Comparison of ENCODE assay signal across 31 cellular contexts in genomic region chr14:104633276-104633861, GRCh38. TPM values are rescaled to one million over a fixed set of nuclear protein-coding genes. Genes with fewer than 3 reads are reported as not detected.
A peak's percentile ranks its signal among the peaks of the same experiment; 100 is the strongest.
DNase-seq lines count a peak whose midpoint lies in the region; ATAC-seq and TF ChIP-seq lines count a peak whose summit lies in the region.
"Had no signal": no experiment of that assay in that cellular context is flagged by ENCODE, and none has a peak within 500 bp of the region (broad histone marks: within the 10 kb centered on the region; RNA-seq: fewer than 3 reads in every experiment).

No MANE protein-coding gene starts in this region.

- H2AFZ ChIP-seq in SK-N-SH (ENCODE audit: low read depth): no peak overlapping the region
- H2AFZ ChIP-seq: GM23248, PC-9 had no signal

- no peak overlapping the region for H3K4me3 ChIP-seq in SK-N-SH (ENCODE audit: low read depth in 2 of 2, low read length in 1 of 2)
- peak overlapping the region in 1 of 59 donors; percentile 12 for H3K4me3 ChIP-seq in dorsolateral prefrontal cortex
- no peak overlapping the region for H3K4me3 ChIP-seq in CD8-positive, alpha-beta memory T cell (ENCODE audit: low read length)
- H3K4me3 ChIP-seq: cardiac muscle cell, GM23248, PC-9, tibial artery had no signal

- TF ChIP-seq CTCF in SK-N-SH (IDR thresholded peaks at IDR 0.05) (no peak), dorsolateral prefrontal cortex (IDR thresholded peaks at IDR 0.05 in 54 of 56, conservative IDR thresholded peaks at IDR 0.05 in 2 of 56; ENCODE audit: low read depth in 1 of 56, partially characterized antibody in 56 of 56) (peak in 18 of 56 donors; percentile 8 to 53 (median 22))

- H3K36me3 Mint-ChIP-seq in CD8-positive, alpha-beta memory T cell: no peaks in the 10 kb centered on the region

- H3K27me3 ChIP-seq in SK-N-SH (ENCODE audit: insufficient read depth): no peaks in the 10 kb centered on the region
- H3K27me3 ChIP-seq in dorsolateral prefrontal cortex: no peaks in the 10 kb centered on the region
- no peaks in the 10 kb centered on the region for H3K27me3 ChIP-seq in CD8-positive, alpha-beta memory T cell (ENCODE audit: insufficient read depth, low read length, poor library complexity, severe bottlenecking)
- H3K27me3 ChIP-seq: cardiac muscle cell had no signal

- H3K9me2 ChIP-seq in SK-N-SH: no peaks in the 10 kb centered on the region

- no peaks in the 10 kb centered on the region for H3F3A ChIP-seq in SK-N-SH (replicated peaks; ENCODE audit: insufficient read depth)

- peak overlapping the region in 1 of 2 experiments; percentile 14; a peak in 1 of 4 replicates for H3K27ac ChIP-seq in SK-N-SH (ENCODE audit: low read depth in 2 of 2, low read length in 1 of 2)
- peak overlapping the region; percentile 40 to 98 (median 92) for H3K27ac ChIP-seq in dorsolateral prefrontal cortex
- H3K27ac ChIP-seq in CD8-positive, alpha-beta memory T cell (ENCODE audit: low read depth, low read length): no peak overlapping the region
- H3K27ac ChIP-seq: 22Rv1, cardiac muscle cell, GM23248, PC-9, tibial artery had no signal

- H3K9me3 Mint-ChIP-seq in CD8-positive, alpha-beta memory T cell: peaks cover 5 to 11% (median 8%) of the 10 kb centered on the region in 5 donors

- intact Hi-C loops in dorsolateral prefrontal cortex (cut with DNase I): loop anchor here (5.0 to 10.0 kb wide), 3 partner anchors 279 to 559 kb away; partner anchors contain the start of gene KIF26A (in 1 of the 2)

- TF ChIP-seq EP300 in SK-N-SH (IDR thresholded peaks at IDR 0.05; ENCODE audit: borderline replicate concordance in 1 of 2, low read depth in 1 of 2, low read length in 1 of 2): no peak

- DNase-seq in SK-N-SH: peak; percentile 23
- peak in 8 of 10 donors; percentile 44 to 80 (median 70) for DNase-seq in dorsolateral prefrontal cortex
- peak in 41 of 56 donors; percentile 22 to 84 (median 57) for DNase-seq in nucleus accumbens (lab: John Stamatoyannopoulos, UW)
- DNase-seq in NCI-H1417 (lab: John Stamatoyannopoulos, UW): no peak
- no peak for DNase-seq in CD8-positive, alpha-beta memory T cell
- DNase-seq in stimulated activated CD4-positive, alpha-beta T cell treated with anti-CD3 and anti-CD28 coated beads, Interleukin-4, amount 100 ng/mL, for 4 hours: no peak
- DNase-seq: activated CD8-positive, alpha-beta T cell treated with anti-CD3 and anti-CD28 coated beads for 36 hours; activated naive CD4-positive, alpha-beta T cell treated with Interleukin-2 at 50 U/mL for 16 hours; activated T-cell treated with anti-CD3 and anti-CD28 coated beads, Interleukin-2, amount 50 U/mL, for 1 hour; amniotic stem cell; dermis blood vessel endothelial cell; DMS53; GDM1; glutamatergic neuron; GM23248; IMR-90; NCI-H1105; NCI-H2081 treated with DMSO at 0.1 percent for 48 hours; PC-9; right cardiac atrium; Right ventricle myocardium superior; stimulated activated naive CD8-positive, alpha-beta T cell treated with anti-CD3 and anti-CD28 coated beads, Interleukin-15, Interleukin-2, amounts not matched to agents 100 U/mL and 50 U/mL, for 24 hours had no signal

- TF ChIP-seq RAD21 in SK-N-SH (IDR thresholded peaks at IDR 0.05; ENCODE audit: low read length): no peak

- H3K27me3 Mint-ChIP-seq in CD8-positive, alpha-beta memory T cell: peaks cover 5 to 13% of the 10 kb centered on the region in 2 donors
- H3K27me3 Mint-ChIP-seq: activated CD8-positive, alpha-beta T cell treated with anti-CD3 and anti-CD28 coated beads for 36 hours had no signal

- no peak overlapping the region for H3K4me2 ChIP-seq in SK-N-SH
- H3K4me2 ChIP-seq: PC-9 had no signal

- H3K4me1 Mint-ChIP-seq in CD8-positive, alpha-beta memory T cell: no peaks in the 10 kb centered on the region

- ATAC-seq in SK-N-SH treated with all-trans-retinoic acid at 6 μM for 48 hours (no peak), GM21515 (IDR thresholded peaks at IDR 0.05; ENCODE audit: unreplicated experiment) (no peak)
- ATAC-seq: activated CD8-positive, alpha-beta T cell treated with anti-CD3 and anti-CD28 coated beads for 36 hours; right cardiac atrium had no signal

- no peaks in the 10 kb centered on the region for H3K36me3 ChIP-seq in SK-N-SH (replicated peaks in 1 of 2; ENCODE audit: control insufficient read depth in 1 of 2, insufficient read depth in 2 of 2, low read length in 1 of 2)
- H3K36me3 ChIP-seq in CD8-positive, alpha-beta memory T cell (ENCODE audit: insufficient read depth, low read length): no peaks in the 10 kb centered on the region
- H3K36me3 ChIP-seq: cardiac muscle cell, tibial artery had no signal

- H4K20me1 ChIP-seq in SK-N-SH (ENCODE audit: insufficient read depth): no peaks in the 10 kb centered on the region

- H3K9ac ChIP-seq in SK-N-SH: no peak overlapping the region
- H3K9ac ChIP-seq: GM23248 had no signal

- peaks cover 0 to 8% of the 10 kb centered on the region in 2 experiments; a peak in 2 of 4 replicates for H3K4me1 ChIP-seq in SK-N-SH (ENCODE audit: control insufficient read depth in 1 of 2, insufficient read depth in 2 of 2, low read depth in 1 of 2, low read length in 1 of 2)
- H3K4me1 ChIP-seq in CD8-positive, alpha-beta memory T cell (ENCODE audit: insufficient read depth, low read length): no peaks in the 10 kb centered on the region
- H3K4me1 ChIP-seq: tibial artery had no signal

- POLR2A ChIA-PET in SK-N-SH (lab: Yijun Ruan, JAX): no interaction called here
- POLR2A ChIA-PET in CD8-positive, alpha-beta memory T cell (lab: Charles Lee): no interaction called here

- H3K27ac Mint-ChIP-seq in CD8-positive, alpha-beta memory T cell: no peak overlapping the region
- H3K27ac Mint-ChIP-seq: activated CD8-positive, alpha-beta T cell treated with anti-CD3 and anti-CD28 coated beads for 36 hours; memory B cell had no signal

- WGBS in SK-N-SH (ENCODE audit: low lambda C conversion rate): 68% methylated on average over 14 of the region's 18 CpGs

- no peaks in the 10 kb centered on the region for H3K79me2 ChIP-seq in SK-N-SH (ENCODE audit: insufficient read depth)

- H3K9me3 ChIP-seq in SK-N-SH: no peaks in the 10 kb centered on the region
- no peaks in the 10 kb centered on the region for H3K9me3 ChIP-seq in CD8-positive, alpha-beta memory T cell (ENCODE audit: low read length)

- H3K4me3 Mint-ChIP-seq in CD8-positive, alpha-beta memory T cell: no peak overlapping the region
- H3K4me3 Mint-ChIP-seq: activated CD8-positive, alpha-beta T cell treated with anti-CD3 and anti-CD28 coated beads for 36 hours; memory B cell had no signal

- CTCF ChIA-PET in SK-N-SH (lab: Yijun Ruan, JAX): interaction anchor here (0.9 to 3.3 kb wide), 9 partner anchors 11 to 555 kb away, joined by 3 to 15 read pairs (median 4); no protein-coding TSS in a partner anchor
- CTCF ChIA-PET in CD8-positive, alpha-beta memory T cell (lab: Charles Lee): interaction anchor here (1.1 kb wide), 1 partner anchor 556 kb away, joined by 3 read pairs; no protein-coding TSS in a partner anchor

TF ChIP-seq in SK-N-SH, 30 proteins besides CTCF, POLR2A, EP300 and RAD21 (continues in another document):
- TF ChIP-seq TEAD4 (IDR thresholded peaks at IDR 0.05; ENCODE audit: borderline replicate concordance, insufficient read depth) (no peak), FOXJ3 (CRISPR knock-in tag; IDR thresholded peaks at IDR 0.05) (no peak), SIN3A (IDR thresholded peaks at IDR 0.05; ENCODE audit: borderline replicate concordance, low read depth, low read length) (no peak), NFIC (IDR thresholded peaks at IDR 0.05; ENCODE audit: borderline replicate concordance) (no peak)

TF ChIP-seq in SK-N-SH treated with all-trans-retinoic acid at 6 μM for 48 hours, 23 proteins besides CTCF, POLR2A, EP300 and RAD21 (continues in another document):
- TF ChIP-seq TOX (CRISPR knock-in tag; IDR thresholded peaks at IDR 0.05; ENCODE audit: borderline replicate concordance): no peak
- no peak for TF ChIP-seq OSR1 (CRISPR knock-in tag; IDR thresholded peaks at IDR 0.05)
- no peak for TF ChIP-seq ZFP30 (CRISPR knock-in tag; IDR thresholded peaks at IDR 0.05)
- TF ChIP-seq CREB5 (CRISPR knock-in tag; IDR thresholded peaks at IDR 0.05; ENCODE audit: low read depth): no peak

RNA-seq across cellular contexts. Expression of gene TMEM179, which starts 28.8 kb away (rescaled TPM):
- polyA plus RNA-seq in SK-N-SH (2012; rRNA removed): 1.1 and 1.7 TPM in 2 replicates
- 1.5 and 1.8 TPM in 2 replicates for polyA plus RNA-seq in SK-N-SH (2012; cell fraction: cytosol; rRNA removed)
- 1.7 and 2.9 TPM in 2 replicates for polyA plus RNA-seq in SK-N-SH (2012; cell fraction: nucleus; rRNA removed)
- total RNA-seq in dorsolateral prefrontal cortex: 100 to 1,000 TPM in 32 of 120 experiments, 10 to 100 TPM in 88; 45.0 to 133 (median 88.7) TPM
- under 1 TPM in 1 of 2 experiments, not detected in 1; 0.31 TPM for total RNA-seq in CD8-positive, alpha-beta memory T cell
- polyA plus RNA-seq in CD8-positive, alpha-beta memory T cell: not detected
- total RNA-seq: activated CD8-positive, alpha-beta T cell treated with anti-CD3 and anti-CD28 coated beads for 36 hours; dermis blood vessel endothelial cell; endothelial cell of umbilical vein; GM23248; IMR-90; myocyte; PC-9; Right ventricle myocardium superior had no signal
- polyA plus RNA-seq: GM23248, IMR-90 had no signal

RNA-seq across cellular contexts. Expression of gene C14orf180, which starts 53.8 kb away (rescaled TPM):
- polyA plus RNA-seq in SK-N-SH (2012; rRNA removed): 0.05 TPM in 1 of 2 replicates, not detected in the other
- 0.01 TPM in 1 of 2 replicates, not detected in the other for polyA plus RNA-seq in SK-N-SH (2012; cell fraction: cytosol; rRNA removed)
- 0.04 and 0.06 TPM in 2 replicates for polyA plus RNA-seq in SK-N-SH (2012; cell fraction: nucleus; rRNA removed)
- under 1 TPM in 4 of 120 experiments, not detected in 116; 0.24 to 0.41 (median 0.36) TPM for total RNA-seq in dorsolateral prefrontal cortex
- not detected for total RNA-seq in CD8-positive, alpha-beta memory T cell
- not detected for polyA plus RNA-seq in CD8-positive, alpha-beta memory T cell
- total RNA-seq: activated CD8-positive, alpha-beta T cell treated with anti-CD3 and anti-CD28 coated beads for 36 hours; dermis blood vessel endothelial cell; endothelial cell of umbilical vein; GM23248; IMR-90; NCI-H460; PC-9 had no signal
- polyA plus RNA-seq: endothelial cell of umbilical vein, GM23248, IMR-90 had no signal

RNA-seq across cellular contexts. Expression of gene INF2, which starts 56.0 kb away (rescaled TPM):
- polyA plus RNA-seq in SK-N-SH (2012; rRNA removed): 20.1 and 32.5 TPM in 2 replicates
- polyA plus RNA-seq in SK-N-SH (2012; cell fraction: cytosol; rRNA removed): 15.4 and 20.2 TPM in 2 replicates
- 97.9 and 115 TPM in 2 replicates for polyA plus RNA-seq in SK-N-SH (2012; cell fraction: nucleus; rRNA removed)
- 100 to 1,000 TPM in 97 of 120 experiments, 10 to 100 TPM in 23; 69.5 to 290 (median 127) TPM for total RNA-seq in dorsolateral prefrontal cortex
- 10 to 100 TPM; 55.9 to 56.3 TPM for total RNA-seq in CD8-positive, alpha-beta memory T cell
- polyA plus RNA-seq in CD8-positive, alpha-beta memory T cell: 4.6 TPM

Comparison
In these comparisons a context has a peak if more than half of its experiments do, and no peak if none do; other contexts are left out.
1. DNase-seq: peak in SK-N-SH (single experiment), dorsolateral prefrontal cortex (8 of 10) and nucleus accumbens (41 of 56); none in NCI-H1417 (0 of 3), CD8-positive, alpha-beta memory T cell (0 of 5) and stimulated activated CD4-positive, alpha-beta T cell treated with anti-CD3 and anti-CD28 coated beads, Interleukin-4, amount 100 ng/mL, for 4 hours (0 of 2).
2. RNA of gene TMEM179, which starts 28.8 kb away (total RNA-seq): 45.0 to 133 TPM in dorsolateral prefrontal cortex; 0.31 TPM in CD8-positive, alpha-beta memory T cell; every median in the first group is over 10 times any median in the second.